1 cellular context compared by ENCODE assay signal in genomic region chr7:42224391-42225003, GRCh38.
TF ChIP-seq lines count a peak whose summit lies in the region.

No MANE protein-coding gene starts in this region.

TF ChIP-seq in K562, 482 proteins besides CTCF, POLR2A, EP300 and RAD21 (continued from another document):
- no peak for TF ChIP-seq RERE (CRISPR knock-in tag; IDR thresholded peaks at IDR 0.05; ENCODE audit: borderline replicate concordance)
